10 cellular contexts compared by ENCODE assay signal in genomic region chr1:153771841-153772593, GRCh38. TPM values are rescaled to one million over a fixed set of nuclear protein-coding genes. Genes with fewer than 3 reads are reported as not detected.
DNase-seq lines count a peak whose midpoint lies in the region; ATAC-seq and TF ChIP-seq lines count a peak whose summit lies in the region.
"Had no signal": no experiment of that assay in that cellular context is flagged by ENCODE, and none has a peak within 500 bp of the region (broad histone marks: within the 10 kb centered on the region; RNA-seq: fewer than 3 reads in every experiment).

No MANE protein-coding gene starts in this region.

- H3K36me3 ChIP-seq in HEK293 (ENCODE audit: control insufficient read depth in 2 of 2, insufficient read depth in 1 of 2, low read length in 2 of 2), result peaks cover 12 to 75% of the 10 kb centered on the region in 2 experiments
- H3K36me3 ChIP-seq in body of pancreas (replicated peaks in 1 of 2; ENCODE audit: insufficient read depth in 1 of 2, low read depth in 2 of 2), result peaks cover 0 to 4% of the 10 kb centered on the region in 2 donors

- intact Hi-C loops in body of pancreas (cut with DNase I), result no loop called here

- no peaks in the 10 kb centered on the region for H3K27me3 ChIP-seq in AG04450 (ENCODE audit: control insufficient read depth, insufficient read depth, low read length)
- H3K27me3 ChIP-seq in body of pancreas, result no peaks in the 10 kb centered on the region

- no peaks in the 10 kb centered on the region; the same call in 1 of the 2 replicates for H3K9me3 ChIP-seq in AG04450 (ENCODE audit: control insufficient read depth, insufficient read depth, low read length)
- no peaks in the 10 kb centered on the region for H3K9me3 ChIP-seq in HEK293 (ENCODE audit: control insufficient read depth, insufficient read depth, low read depth, low read length)
- no peaks in the 10 kb centered on the region for H3K9me3 ChIP-seq in body of pancreas

- H3K4me1 ChIP-seq in HEK293 (ENCODE audit: control insufficient read depth, insufficient read depth, low read length) (peaks cover 8% of the 10 kb centered on the region), body of pancreas (peaks cover 55% of the 10 kb centered on the region)

- DNase-seq in AG04450 (ENCODE audit: low read depth, low spot score) (no peak), body of pancreas (no peak), lung microvascular endothelial cell (ENCODE audit: low read depth in 2 of 2) (peak; percentile 46 to 75)
- no peak for DNase-seq in stimulated activated CD4-positive, alpha-beta T cell treated with anti-CD3 and anti-CD28 coated beads, Interleukin-12 subunit alpha, Interleukin-12 subunit beta, amount 100 ng/mL, for 4 hours
- DNase-seq: NCI-H345; stimulated activated CD4-positive, alpha-beta T cell treated with anti-CD3 and anti-CD28 coated beads, Interleukin-15, amount 100 ng/mL, for 24 hours had no signal

- no peak overlapping the region for H3K27ac ChIP-seq in AG04450 (ENCODE audit: low read depth, low read length)
- H3K27ac ChIP-seq in HEK293 (ENCODE audit: extremely low read depth, low read depth, low read length), result no peak overlapping the region
- H3K27ac ChIP-seq in body of pancreas, result no peak overlapping the region

- H3K4me3 ChIP-seq in AG04450 (ENCODE audit: low read depth, low read length) (no peak overlapping the region), HEK293 (ENCODE audit: low read depth, low read length) (no peak overlapping the region), body of pancreas (no peak overlapping the region)

- 76 to 87% methylated on average over 3 to 21 of the region's 21 CpGs for WGBS in body of pancreas, 2 donors

- TF ChIP-seq POLR2A in body of pancreas (IDR thresholded peaks at IDR 0.05), result no peak

- ATAC-seq in body of pancreas, result no peak
- no peak for ATAC-seq in GM21367 (IDR thresholded peaks at IDR 0.05; ENCODE audit: unreplicated experiment)
- no peak for ATAC-seq in HG02759 (IDR thresholded peaks at IDR 0.05; ENCODE audit: unreplicated experiment)
- ATAC-seq in GM21723 (IDR thresholded peaks at IDR 0.05; ENCODE audit: unreplicated experiment), result no peak

- TF ChIP-seq CTCF in AG04450 (IDR thresholded peaks at IDR 0.05; ENCODE audit: low read depth, low read length) (peak; percentile 48), HEK293 (tag by site-specific recombination; IDR thresholded peaks at IDR 0.05) (peak; percentile 82), body of pancreas (IDR thresholded peaks at IDR 0.05) (peak in 5 of 7 experiments; percentile 10 to 33 (median 13))

- POLR2A ChIA-PET in AG04450 (lab: Yijun Ruan, JAX) (no interaction called here), HEK293 (lab: Yijun Ruan, JAX) (interaction anchor here (0.5 to 1.5 kb wide), 4 partner anchors 12 to 218 kb away, joined by 3 to 5 read pairs (median 5); partner anchors contain the start of genes INTS3 and RPS27)

- CTCF ChIA-PET in AG04450 (lab: Charles Lee) (interaction anchor here (0.5 to 4.2 kb wide), 8 partner anchors 8 to 420 kb away, joined by 3 to 16 read pairs (median 3); partner anchors contain the start of gene RAB13), HEK293 (lab: Yijun Ruan, JAX) (interaction anchor here (0.6 to 1.7 kb wide), 11 partner anchors 24 to 249 kb away, joined by 3 to 9 read pairs (median 3); partner anchors contain the start of genes RAB13 and S100A13)

TF ChIP-seq in HEK293, 187 proteins besides CTCF, POLR2A, EP300 and RAD21:
- no peak for TF ChIP-seq ZNF48 (tag by site-specific recombination; IDR thresholded peaks at IDR 0.05)
- no peak for TF ChIP-seq ZNF132 (tag by site-specific recombination; IDR thresholded peaks at IDR 0.05; ENCODE audit: borderline replicate concordance)
- TF ChIP-seq ZNF654 (tag by site-specific recombination; IDR thresholded peaks at IDR 0.05; ENCODE audit: low read depth), result peak; percentile 39
- no peak for TF ChIP-seq ZNF155 (tag by site-specific recombination; IDR thresholded peaks at IDR 0.05)

RNA-seq across cellular contexts. Expression of gene SLC27A3, which starts 3.2 kb away (rescaled TPM):
- 9.9 and 14.3 TPM in 2 replicates for polyA plus RNA-seq in AG04450 (2011; rRNA removed)
- polyA minus RNA-seq in AG04450 (2011; rRNA and poly(A)+ RNA removed), result 12.6 and 12.9 TPM in 2 replicates
- total RNA-seq in body of pancreas (10 to 100 TPM; 15.0 to 21.1 TPM), lung microvascular endothelial cell (16.3 and 35.3 TPM in 2 replicates)

RNA-seq across cellular contexts. Expression of gene INTS3, which starts 44.2 kb away (rescaled TPM):
- 44.5 and 45.1 TPM in 2 replicates for polyA plus RNA-seq in AG04450 (2011; rRNA removed)
- 42.7 and 45.2 TPM in 2 replicates for polyA minus RNA-seq in AG04450 (2011; rRNA and poly(A)+ RNA removed)
- total RNA-seq in body of pancreas (10 to 100 TPM; 25.4 to 33.3 TPM), lung microvascular endothelial cell (12.2 and 20.6 TPM in 2 replicates)

Comparison
In these comparisons a context has a peak if more than half of its experiments do, and no peak if none do; other contexts are left out.
1. DNase-seq: peak in lung microvascular endothelial cell (2 of 2); none in AG04450 (single experiment), body of pancreas (0 of 4) and stimulated activated CD4-positive, alpha-beta T cell treated with anti-CD3 and anti-CD28 coated beads, Interleukin-12 subunit alpha, Interleukin-12 subunit beta, amount 100 ng/mL, for 4 hours (single experiment).
2. CTCF ChIP-seq: peak in every context shown above with its lines; median percentile 82 in HEK293; 48 in AG04450; 13 in body of pancreas.